Comparison of ENCODE assay signal across 8 cellular contexts in the genomic region with DNA sequence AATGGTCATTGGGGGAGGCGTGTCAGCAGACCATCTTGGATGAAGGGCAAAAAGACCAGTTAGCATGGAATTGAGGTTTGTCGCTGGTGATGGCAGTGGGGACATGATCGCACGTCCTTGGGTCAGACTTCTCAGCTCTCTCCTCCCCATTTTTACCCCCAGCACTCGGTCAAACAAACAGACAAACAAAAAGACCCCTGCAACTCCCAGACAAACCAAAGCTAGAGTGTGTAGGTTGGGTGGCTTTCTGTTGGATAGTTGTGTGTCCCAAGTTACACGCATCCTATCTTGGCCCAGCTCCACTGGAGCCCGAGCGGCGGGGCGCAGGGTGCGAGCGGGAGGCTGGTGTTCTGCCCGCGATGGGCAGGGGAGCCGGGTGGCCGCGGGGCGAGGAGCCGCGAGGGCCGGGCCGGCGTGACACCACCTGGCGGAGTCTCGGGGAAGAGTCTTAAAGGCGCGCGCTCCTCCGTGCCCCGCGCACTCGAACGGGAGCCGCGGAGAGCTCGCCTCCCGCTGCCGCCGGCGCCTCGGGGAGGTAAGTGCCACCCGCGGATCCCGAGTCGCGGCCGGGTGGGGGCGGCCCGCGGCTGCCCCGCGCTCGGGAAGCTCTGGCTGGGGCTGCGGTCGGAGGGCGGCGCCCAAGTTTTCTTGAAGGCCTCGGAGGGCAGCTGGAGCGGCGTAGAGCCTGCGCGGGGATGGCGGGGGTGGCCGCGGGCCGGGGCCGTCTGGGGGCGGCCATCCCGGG. TPM values are rescaled to one million over a fixed set of nuclear protein-coding genes. Genes with fewer than 3 reads are reported as not detected.
A peak's percentile ranks its signal among the peaks of the same experiment; 100 is the strongest.
DNase-seq lines count a peak whose midpoint lies in the region; ATAC-seq, FAIRE-seq and TF ChIP-seq lines count a peak whose summit lies in the region.

No MANE protein-coding gene starts in this region.

- DNase-seq in lower lobe of right lung (no peak), thoracic aorta (ENCODE audit: low spot score) (no peak), small intestine (no peak)
- no peak for DNase-seq in effector CD8-positive, alpha-beta T cell (lab: John Stamatoyannopoulos, UW)

- intact Hi-C loops in lower lobe of right lung (cut with DNase I), result no loop called here

- H3K27me3 ChIP-seq in BLaER1 treated with 17β-estradiol and CSF1 and Interleukin-3, amounts not matched to agents 10 nM and 100 nM, result peaks cover 71 to 88% (median 79%) of the 10 kb centered on the region in 11 experiments
- peaks cover 72% of the 10 kb centered on the region for H3K27me3 ChIP-seq in HUES6 (ENCODE audit: control insufficient read depth, insufficient read depth, low read length)
- H3K27me3 ChIP-seq in lower lobe of right lung (ENCODE audit: low read depth), result peaks cover 73% of the 10 kb centered on the region
- H3K27me3 ChIP-seq in thoracic aorta (replicated peaks; ENCODE audit: insufficient read depth), result no peaks in the 10 kb centered on the region
- H3K27me3 ChIP-seq in small intestine (ENCODE audit: control insufficient read depth in 2 of 2, insufficient read depth in 2 of 2, low read length in 2 of 2), result peaks cover 10 to 14% of the 10 kb centered on the region in 2 donors

- FAIRE-seq in small intestine (lab: Jason Lieb, UNC), result no peak

- peak overlapping the region in 1 of 5 experiments; percentile 47 for H3K27ac Mint-ChIP-seq in brain

- peak overlapping the region; percentile 49 to 67 (median 54) for H3K4me3 ChIP-seq in BLaER1 treated with 17β-estradiol and CSF1 and Interleukin-3, amounts not matched to agents 10 nM and 100 nM
- peak overlapping the region; percentile 62 for H3K4me3 ChIP-seq in HUES6 (ENCODE audit: low read depth, low read length)
- H3K4me3 ChIP-seq in lower lobe of right lung, result peak overlapping the region; percentile 45
- peak overlapping the region; percentile 82 for H3K4me3 ChIP-seq in thoracic aorta
- H3K4me3 ChIP-seq in small intestine (ENCODE audit: low read depth in 1 of 2, low read length in 2 of 2), result peak overlapping the region in 1 of 2 donors; percentile 52

- peaks cover 0 to 35% (median 26%) of the 10 kb centered on the region in 11 experiments; a peak in 15 of 22 replicates for H4K20me1 ChIP-seq in BLaER1 treated with 17β-estradiol and CSF1 and Interleukin-3, amounts not matched to agents 10 nM and 100 nM

- peaks cover 8 to 17% (median 11%) of the 10 kb centered on the region in 11 experiments; a peak in 16 of 22 replicates for H3K9me3 ChIP-seq in BLaER1 treated with 17β-estradiol and CSF1 and Interleukin-3, amounts not matched to agents 10 nM and 100 nM (replicated peaks in 1 of 11)
- H3K9me3 ChIP-seq in HUES6 (ENCODE audit: control insufficient read depth, insufficient read depth, low read depth, low read length) (peaks cover 3% of the 10 kb centered on the region; the same call in 1 of the 2 replicates), lower lobe of right lung (no peaks in the 10 kb centered on the region), thoracic aorta (no peaks in the 10 kb centered on the region), small intestine (ENCODE audit: control insufficient read depth, low read depth) (no peaks in the 10 kb centered on the region)

- no peaks in the 10 kb centered on the region for H3K36me3 ChIP-seq in BLaER1 treated with 17β-estradiol and CSF1 and Interleukin-3, amounts not matched to agents 10 nM and 100 nM
- no peaks in the 10 kb centered on the region for H3K36me3 ChIP-seq in HUES6 (ENCODE audit: control insufficient read depth, insufficient read depth, low read length)
- no peaks in the 10 kb centered on the region for H3K36me3 ChIP-seq in lower lobe of right lung
- H3K36me3 ChIP-seq in thoracic aorta, result no peaks in the 10 kb centered on the region
- no peaks in the 10 kb centered on the region for H3K36me3 ChIP-seq in small intestine (ENCODE audit: control insufficient read depth in 2 of 2, insufficient read depth in 2 of 2, low read length in 2 of 2)

- 2 to 3% (median 2%) methylated on average over 43 to 69 of the region's 69 CpGs for WGBS in small intestine, 3 donors

- H3K4me1 Mint-ChIP-seq in brain, result peaks cover 4% of the 10 kb centered on the region

- peak overlapping the region; percentile 58 to 83 (median 73) for H3K4me3 Mint-ChIP-seq in brain

- ATAC-seq in lower lobe of right lung (peak; percentile 37 to 61), thoracic aorta (ENCODE audit: insufficient number of reproducible peaks, low FRiP score, low read depth) (no peak), HG02973 (IDR thresholded peaks at IDR 0.05; ENCODE audit: unreplicated experiment) (no peak)

- H3K4me2 ChIP-seq in BLaER1 treated with 17β-estradiol and CSF1 and Interleukin-3, amounts not matched to agents 10 nM and 100 nM, result peak overlapping the region; percentile 81 to 97 (median 86)

- H3K27ac ChIP-seq in BLaER1 treated with 17β-estradiol and CSF1 and Interleukin-3, amounts not matched to agents 10 nM and 100 nM, result no peak overlapping the region
- H3K27ac ChIP-seq in HUES6 (ENCODE audit: low read depth, low read length) (no peak overlapping the region), lower lobe of right lung (no peak overlapping the region), thoracic aorta (peak overlapping the region in 1 of 2 donors; percentile 17), small intestine (ENCODE audit: low read depth in 1 of 2, low read length in 1 of 2) (no peak overlapping the region)

- peak overlapping the region in 5 of 11 experiments; percentile 32 to 60 (median 51); a peak in 4 of 22 replicates for H3K9ac ChIP-seq in BLaER1 treated with 17β-estradiol and CSF1 and Interleukin-3, amounts not matched to agents 10 nM and 100 nM
- H3K9ac ChIP-seq in HUES6 (ENCODE audit: low read length), result peak overlapping the region; percentile 40

- peaks cover 18 to 31% (median 24%) of the 10 kb centered on the region in 10 experiments; a peak in 19 of 20 replicates for H3K4me1 ChIP-seq in BLaER1 treated with 17β-estradiol and CSF1 and Interleukin-3, amounts not matched to agents 10 nM and 100 nM
- H3K4me1 ChIP-seq in HUES6 (ENCODE audit: control insufficient read depth, insufficient read depth, low read length), result peaks cover 19% of the 10 kb centered on the region
- peaks cover 17% of the 10 kb centered on the region for H3K4me1 ChIP-seq in lower lobe of right lung
- peaks cover 0 to 16% of the 10 kb centered on the region in 2 donors for H3K4me1 ChIP-seq in thoracic aorta (ENCODE audit: control insufficient read depth in 1 of 2, low read depth in 2 of 2)
- peaks cover 0 to 3% of the 10 kb centered on the region in 2 donors for H3K4me1 ChIP-seq in small intestine (ENCODE audit: control insufficient read depth in 2 of 2, insufficient read depth in 1 of 2, low read depth in 1 of 2, low read length in 1 of 2)

- H3K9me3 Mint-ChIP-seq in brain, result peaks cover 2 to 17% (median 4%) of the 10 kb centered on the region in 5 experiments

- H3K36me3 Mint-ChIP-seq in brain, result no peaks in the 10 kb centered on the region

- peaks cover 35% of the 10 kb centered on the region for H3K27me3 Mint-ChIP-seq in brain

- TF ChIP-seq CTCF in brain (conservative IDR thresholded peaks at IDR 0.05), result peak; percentile 33 to 58
- peak; percentile 17 for TF ChIP-seq CTCF in lower lobe of right lung (IDR thresholded peaks at IDR 0.05)
- peak; percentile 45 for TF ChIP-seq CTCF in thoracic aorta (IDR thresholded peaks at IDR 0.05)

RNA-seq across cellular contexts. Expression of gene NTN1, which starts 18.5 kb away (rescaled TPM):
- polyA plus RNA-seq in brain (ENCODE audit: insufficient read depth, low read depth, low replicate concordance) (2.2 TPM), small intestine (10 to 100 TPM in 1 of 3 donors, 1 to 10 TPM in 1, under 1 TPM in 1; 0.22 to 13.2 (median 1.1) TPM)
- total RNA-seq in lower lobe of right lung (7.8 TPM), thoracic aorta (10 to 100 TPM; 68.8 to 79.0 TPM)

RNA-seq across cellular contexts. Expression of gene PIK3R5, which starts 37.3 kb away (rescaled TPM):
- 0.32 TPM for polyA plus RNA-seq in brain (ENCODE audit: insufficient read depth, low read depth, low replicate concordance)
- total RNA-seq in lower lobe of right lung, result 44.0 TPM
- total RNA-seq in thoracic aorta, result 10 to 100 TPM; 30.7 to 42.9 TPM
- polyA plus RNA-seq in small intestine, result 1 to 10 TPM; 1.3 to 4.6 (median 3.7) TPM

Comparison
In these comparisons a context has a peak if more than half of its experiments do, and no peak if none do; other contexts are left out.
1. ATAC-seq: peak in lower lobe of right lung (2 of 2); none in thoracic aorta (single experiment) and HG02973 (single experiment).
2. Peak in every context shown above with its lines, with median percentiles within 50 percentile points of each other: CTCF ChIP-seq.